Comparison of ENCODE assay signal across 7 cellular contexts in genomic region chr2:119678021-119678656, GRCh38.
DNase-seq lines count a peak whose midpoint lies in the region; ATAC-seq and TF ChIP-seq lines count a peak whose summit lies in the region.

No MANE protein-coding gene starts in this region.

- peaks cover 3% of the 10 kb centered on the region; the same call in 1 of the 2 replicates for H3F3A ChIP-seq in SU-DHL-6 (ENCODE audit: insufficient read depth)

- H3K36me3 Mint-ChIP-seq in effector memory CD8-positive, alpha-beta T cell (ENCODE audit: insufficient read depth): peaks cover 12% of the 10 kb centered on the region

- H3K27ac Mint-ChIP-seq in effector memory CD8-positive, alpha-beta T cell: peak overlapping the region; percentile 94 to 97

- no peak overlapping the region for H3K4me3 ChIP-seq in SU-DHL-6 (ENCODE audit: insufficient read depth, low read length, poor library complexity, severe bottlenecking)

- no peaks in the 10 kb centered on the region for H4K20me1 ChIP-seq in SU-DHL-6 (ENCODE audit: low read depth, low read length)

- peak overlapping the region; percentile 92 to 97 for H3K4me3 Mint-ChIP-seq in effector memory CD8-positive, alpha-beta T cell

- H3K27me3 Mint-ChIP-seq in effector memory CD8-positive, alpha-beta T cell: no peaks in the 10 kb centered on the region

- peaks cover 20% of the 10 kb centered on the region in 2 donors for H3K4me1 Mint-ChIP-seq in effector memory CD8-positive, alpha-beta T cell (ENCODE audit: low read depth in 2 of 2)

- H2AFZ ChIP-seq in SU-DHL-6 (ENCODE audit: low read depth, low read length, severe bottlenecking): peak overlapping the region; percentile 87

- H3K36me3 ChIP-seq in SU-DHL-6 (ENCODE audit: low read length): no peaks in the 10 kb centered on the region

- DNase-seq in NCI-H1436 (lab: John Stamatoyannopoulos, UW): peak; percentile 24
- peak in 1 of 3 experiments; percentile 21 for DNase-seq in effector memory CD8-positive, alpha-beta T cell
- peak; percentile 50 to 83 (median 60) for DNase-seq in stimulated activated naive CD4-positive, alpha-beta T cell (lab: John Stamatoyannopoulos, UW)
- DNase-seq in germinal center (ENCODE audit: low spot score): no peak
- DNase-seq in stimulated activated CD4-positive, alpha-beta T cell treated with anti-CD3 and anti-CD28 coated beads, Interleukin-4, amount 100 ng/mL, for 1 hour: no peak

- no peak for TF ChIP-seq CTCF in SU-DHL-6 (IDR thresholded peaks at IDR 0.05; ENCODE audit: insufficient read depth, low read length, poor library complexity, severe bottlenecking)

- H3K9me2 ChIP-seq in SU-DHL-6 (replicated peaks; ENCODE audit: insufficient read depth, low read length): no peaks in the 10 kb centered on the region

- no peaks in the 10 kb centered on the region for H3K27me3 ChIP-seq in SU-DHL-6 (ENCODE audit: low read length)

- peak; percentile 5 for ATAC-seq in effector memory CD8-positive, alpha-beta T cell (replicated peaks)
- ATAC-seq in GM18867 (IDR thresholded peaks at IDR 0.05; ENCODE audit: unreplicated experiment): no peak

- no peak overlapping the region for H3K9ac ChIP-seq in SU-DHL-6 (ENCODE audit: low read length)

- no peak overlapping the region for H3K27ac ChIP-seq in SU-DHL-6 (ENCODE audit: low read depth, low read length)

- peaks cover 20% of the 10 kb centered on the region for H3K79me2 ChIP-seq in SU-DHL-6 (ENCODE audit: insufficient read depth, low read length)

- H3K9me3 ChIP-seq in SU-DHL-6 (ENCODE audit: insufficient read depth, low read length): no peaks in the 10 kb centered on the region

- H3K4me2 ChIP-seq in SU-DHL-6 (ENCODE audit: low read depth, low read length, poor library complexity, severe bottlenecking): no peak overlapping the region

- no peaks in the 10 kb centered on the region for H3K9me3 Mint-ChIP-seq in effector memory CD8-positive, alpha-beta T cell

Comparison
In these comparisons a context has a peak if more than half of its experiments do, and no peak if none do; other contexts are left out.
1. DNase-seq: peak in NCI-H1436 (single experiment) and stimulated activated naive CD4-positive, alpha-beta T cell (6 of 6); none in germinal center (single experiment) and stimulated activated CD4-positive, alpha-beta T cell treated with anti-CD3 and anti-CD28 coated beads, Interleukin-4, amount 100 ng/mL, for 1 hour (single experiment).